In the genomic region with DNA sequence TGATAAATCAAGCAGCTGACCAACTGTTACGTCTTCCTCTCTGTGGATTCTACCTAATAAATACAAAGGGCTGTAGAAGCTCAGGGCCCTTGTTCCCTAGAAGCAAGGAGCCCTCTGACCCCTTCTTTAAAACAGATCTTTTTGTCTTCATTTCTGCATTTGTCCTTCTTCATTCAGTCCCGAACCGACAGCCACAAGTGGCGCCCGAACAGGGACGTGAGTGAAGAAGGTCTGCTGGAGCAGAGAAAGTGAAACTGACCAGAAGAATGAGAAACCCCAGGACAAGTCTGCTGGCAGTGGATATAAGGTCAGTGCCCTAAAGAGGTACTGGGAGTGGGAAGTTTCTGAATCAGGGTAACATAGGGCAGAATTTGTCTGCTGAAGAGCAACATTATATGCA, we compare ENCODE assay signal across 15 cellular contexts. TPM values are rescaled to one million over a fixed set of nuclear protein-coding genes. Genes with fewer than 3 reads are reported as not detected.
DNase-seq lines count a peak whose midpoint lies in the region; FAIRE-seq and TF ChIP-seq lines count a peak whose summit lies in the region.
"Had no signal": no experiment of that assay in that cellular context is flagged by ENCODE, and none has a peak within 500 bp of the region (broad histone marks: within the 10 kb centered on the region; RNA-seq: fewer than 3 reads in every experiment).

No MANE protein-coding gene starts in this region.

- H3K4me3 ChIP-seq in GM12865 (ENCODE audit: low read depth, low read length), result no peak overlapping the region
- H3K4me3 ChIP-seq in lower leg skin (ENCODE audit: low read depth, poor library complexity, severe bottlenecking), result no peak overlapping the region
- H3K4me3 ChIP-seq: prostate gland, tibial artery had no signal

- TF ChIP-seq POLR2A in lower leg skin (IDR thresholded peaks at IDR 0.05) (no peak), H54 (IDR thresholded peaks at IDR 0.05; ENCODE audit: low read depth, low read length) (no peak)

- H3K36me3 Mint-ChIP-seq in CD14-positive monocyte, result peaks cover 15 to 26% of the 10 kb centered on the region in 2 donors

- H3K4me3 Mint-ChIP-seq in CD14-positive monocyte, result no peak overlapping the region
- H3K4me3 Mint-ChIP-seq: naive B cell had no signal

- H3K9me3 Mint-ChIP-seq in CD14-positive monocyte, result peaks cover 37 to 88% (median 80%) of the 10 kb centered on the region in 7 donors

- intact Hi-C loops in lower leg skin (cut with DNase I; ENCODE audit: low total_unique reads) (no loop called here), CD14-positive monocyte (cut with micrococcal nuclease) (no loop called here)

- peak; percentile 26 for DNase-seq in GM12865 (ENCODE audit: low read depth)
- peak; percentile 19 for DNase-seq in MV-4-11 (lab: John Stamatoyannopoulos, UW)
- DNase-seq in astrocyte of the hippocampus (ENCODE audit: low read depth, low spot score), result peak; percentile 51
- peak; percentile 33 to 34 for DNase-seq in lung microvascular endothelial cell (ENCODE audit: low read depth in 2 of 2)
- DNase-seq in lower leg skin (ENCODE audit: low spot score in 2 of 2), result no peak
- DNase-seq in H54 (ENCODE audit: insufficient read length, low spot score), result no peak
- DNase-seq in CD14-positive monocyte (ENCODE audit: low spot score), result no peak
- DNase-seq: activated naive CD4-positive, alpha-beta T cell; MM.1S; naive B cell; NCI-H2171; tibial artery had no signal

- H3K4me1 Mint-ChIP-seq in CD14-positive monocyte, result no peaks in the 10 kb centered on the region
- H3K4me1 Mint-ChIP-seq: naive B cell had no signal

- TF ChIP-seq CTCF in GM12865 (IDR thresholded peaks at IDR 0.05; ENCODE audit: insufficient read depth, low read depth, low read length, missing control alignments) (no peak), lower leg skin (IDR thresholded peaks at IDR 0.05) (no peak), CD14-positive monocyte (IDR thresholded peaks at IDR 0.05) (no peak)

- 95 to 98% methylated on average over 6 of the region's 6 CpGs for WGBS in lower leg skin, 2 donors

- H3K27ac Mint-ChIP-seq in CD14-positive monocyte, result no peak overlapping the region
- H3K27ac Mint-ChIP-seq: naive B cell had no signal

- H3K27me3 Mint-ChIP-seq in CD14-positive monocyte (ENCODE audit: low read depth in 3 of 3), result no peaks in the 10 kb centered on the region
- H3K27me3 Mint-ChIP-seq: naive B cell had no signal

- FAIRE-seq in H54 (lab: Jason Lieb, UNC), result no peak
- FAIRE-seq: bronchial epithelial cell had no signal

RNA-seq across cellular contexts. Expression of gene ZNF773, which starts 13.1 kb away (rescaled TPM):
- total RNA-seq in lung microvascular endothelial cell, result 6.1 and 9.9 TPM in 2 replicates
- total RNA-seq in lower leg skin, result 10 to 100 TPM in 3 of 4 donors, 1 to 10 TPM in 1; 5.7 to 30.8 (median 17.5) TPM
- polyA plus RNA-seq in CD14-positive monocyte, result under 1 TPM; 0.87 to 0.92 TPM

RNA-seq across cellular contexts. Expression of gene ZNF549, which starts 14.3 kb away (rescaled TPM):
- total RNA-seq in lung microvascular endothelial cell (3.3 and 4.4 TPM in 2 replicates), lower leg skin (1 to 10 TPM; 4.4 to 5.5 (median 4.9) TPM)
- under 1 TPM; 0.54 to 0.74 TPM for polyA plus RNA-seq in CD14-positive monocyte
- total RNA-seq: HT-29 had no signal

RNA-seq across cellular contexts. Expression of gene ZNF419, which starts 25.3 kb away (rescaled TPM):
- 7.0 and 9.7 TPM in 2 replicates for total RNA-seq in lung microvascular endothelial cell
- total RNA-seq in lower leg skin, result 10 to 100 TPM in 3 of 4 donors, 1 to 10 TPM in 1; 7.8 to 26.6 (median 13.4) TPM
- polyA plus RNA-seq in CD14-positive monocyte, result 1 to 10 TPM; 1.4 to 1.6 TPM

RNA-seq across cellular contexts. Expression of gene ZNF772, which starts 35.5 kb away (rescaled TPM):
- total RNA-seq in lung microvascular endothelial cell, result 10.9 and 12.9 TPM in 2 replicates
- total RNA-seq in lower leg skin, result 10 to 100 TPM; 11.6 to 18.3 (median 12.2) TPM
- polyA plus RNA-seq in CD14-positive monocyte, result 1 to 10 TPM in 1 of 2 donors, under 1 TPM in 1; 0.99 to 1.2 TPM

RNA-seq across cellular contexts. Expression of gene ZNF550, which starts 46.8 kb away (rescaled TPM):
- total RNA-seq in lung microvascular endothelial cell (3.7 and 6.2 TPM in 2 replicates), lower leg skin (10 to 100 TPM in 3 of 4 donors, 1 to 10 TPM in 1; 9.8 to 19.2 (median 13.5) TPM)
- under 1 TPM; 0.25 to 0.65 TPM for polyA plus RNA-seq in CD14-positive monocyte

Comparison
In these comparisons a context has a peak if more than half of its experiments do, and no peak if none do; other contexts are left out.
1. DNase-seq: peak in GM12865 (single experiment), MV-4-11 (single experiment), astrocyte of the hippocampus (single experiment) and lung microvascular endothelial cell (2 of 2); none in lower leg skin (0 of 2), H54 (single experiment) and CD14-positive monocyte (single experiment).